ENCODE assay signal across 16 cellular contexts in genomic region chr18:9400197-9400596, GRCh38.
"Had no signal": no experiment of that assay in that cellular context is flagged by ENCODE, and none has a peak within 500 bp of the region (broad histone marks: within the 10 kb centered on the region; RNA-seq: fewer than 3 reads in every experiment).

No MANE protein-coding gene starts in this region.

- H3K4me1 ChIP-seq: body of pancreas, thyroid gland had no signal

- ATAC-seq: activated CD8-positive, alpha-beta T cell treated with anti-CD3 and anti-CD28 coated beads for 36 hours; body of pancreas had no signal

- H3K4me3 ChIP-seq: body of pancreas, lung, thyroid gland had no signal

- H3K4me3 Mint-ChIP-seq: activated CD8-positive, alpha-beta T cell treated with anti-CD3 and anti-CD28 coated beads for 36 hours; activated naive CD8-positive, alpha-beta T cell treated with anti-CD3 and anti-CD28 coated beads, Interleukin-2, amount 10 ng/mL, durations not matched to agents 7 days and 5 days had no signal

- H3K9me3 ChIP-seq: body of pancreas, thyroid gland had no signal

- H3K27me3 ChIP-seq: body of pancreas, thyroid gland had no signal

- H3K9me3 Mint-ChIP-seq: activated naive CD8-positive, alpha-beta T cell treated with anti-CD3 and anti-CD28 coated beads, Interleukin-2, amount 10 ng/mL, durations not matched to agents 7 days and 5 days; activated T-helper 2 cell treated with anti-CD3 and anti-CD28 coated beads, Interferon-gamma antibody, Interleukin-2, Interleukin-4, amounts not matched to agents 10 μg/mL and 5 μg/mL and 100 μg/mL, durations not matched to agents 14 hours and 24 hours and 36 hours had no signal

- H3K27ac ChIP-seq: body of pancreas, thyroid gland, WERI-Rb-1 had no signal

- H3K27ac Mint-ChIP-seq: activated CD8-positive, alpha-beta T cell treated with anti-CD3 and anti-CD28 coated beads for 36 hours; activated naive CD8-positive, alpha-beta T cell treated with anti-CD3 and anti-CD28 coated beads, Interleukin-2, amount 10 ng/mL, durations not matched to agents 7 days and 5 days; activated T-helper 2 cell treated with anti-CD3 and anti-CD28 coated beads, Interferon-gamma antibody, Interleukin-2, Interleukin-4, amounts not matched to agents 10 μg/mL and 5 μg/mL and 100 μg/mL, durations not matched to agents 14 hours and 24 hours and 36 hours had no signal

- H3K27me3 Mint-ChIP-seq: activated naive CD8-positive, alpha-beta T cell treated with anti-CD3 and anti-CD28 coated beads, Interleukin-2, amount 10 ng/mL, durations not matched to agents 7 days and 5 days had no signal

- DNase-seq: activated CD8-positive, alpha-beta T cell treated with anti-CD3 and anti-CD28 coated beads for 36 hours; activated naive CD4-positive, alpha-beta T cell treated with Interleukin-2 at 50 U/mL for 16 hours; activated naive CD8-positive, alpha-beta T cell treated with anti-CD3 and anti-CD28 coated beads, Interleukin-2, amount 10 ng/mL, durations not matched to agents 7 days and 5 days; activated T-cell treated with anti-CD3 and anti-CD28 coated beads, Interleukin-2, amount 50 U/mL, for 1 hour; body of pancreas; central memory CD4-positive, alpha-beta T cell; effector memory CD4-positive, alpha-beta T cell; islet precursor cell; occipital lobe; stimulated activated CD4-positive, alpha-beta T cell treated with anti-CD3 and anti-CD28 coated beads, Interleukin-12 subunit alpha, Interleukin-12 subunit beta, amount 100 ng/mL, for 4 hours; stimulated activated CD4-positive, alpha-beta T cell treated with anti-CD3 and anti-CD28 coated beads, Interleukin-2, amount 100 ng/mL, for 24 hours; stimulated activated naive CD4-positive, alpha-beta T cell treated with Interleukin-2 at 50 U/mL for 16 hours; thyroid gland; WERI-Rb-1 had no signal
